Comparison of ENCODE assay signal across 2 cellular contexts in genomic region chrX:133527415-133527814, GRCh38.
TF ChIP-seq lines count a peak whose summit lies in the region.

No MANE protein-coding gene starts in this region.

TF ChIP-seq in HepG2, 621 proteins besides CTCF, POLR2A, EP300 and RAD21:
- TF ChIP-seq POLR2AphosphoS2 (IDR thresholded peaks at IDR 0.05; ENCODE audit: low read depth, low read length), result peak; percentile 59; the same call in 1 of the 2 replicates
- TF ChIP-seq, protein P1, sequence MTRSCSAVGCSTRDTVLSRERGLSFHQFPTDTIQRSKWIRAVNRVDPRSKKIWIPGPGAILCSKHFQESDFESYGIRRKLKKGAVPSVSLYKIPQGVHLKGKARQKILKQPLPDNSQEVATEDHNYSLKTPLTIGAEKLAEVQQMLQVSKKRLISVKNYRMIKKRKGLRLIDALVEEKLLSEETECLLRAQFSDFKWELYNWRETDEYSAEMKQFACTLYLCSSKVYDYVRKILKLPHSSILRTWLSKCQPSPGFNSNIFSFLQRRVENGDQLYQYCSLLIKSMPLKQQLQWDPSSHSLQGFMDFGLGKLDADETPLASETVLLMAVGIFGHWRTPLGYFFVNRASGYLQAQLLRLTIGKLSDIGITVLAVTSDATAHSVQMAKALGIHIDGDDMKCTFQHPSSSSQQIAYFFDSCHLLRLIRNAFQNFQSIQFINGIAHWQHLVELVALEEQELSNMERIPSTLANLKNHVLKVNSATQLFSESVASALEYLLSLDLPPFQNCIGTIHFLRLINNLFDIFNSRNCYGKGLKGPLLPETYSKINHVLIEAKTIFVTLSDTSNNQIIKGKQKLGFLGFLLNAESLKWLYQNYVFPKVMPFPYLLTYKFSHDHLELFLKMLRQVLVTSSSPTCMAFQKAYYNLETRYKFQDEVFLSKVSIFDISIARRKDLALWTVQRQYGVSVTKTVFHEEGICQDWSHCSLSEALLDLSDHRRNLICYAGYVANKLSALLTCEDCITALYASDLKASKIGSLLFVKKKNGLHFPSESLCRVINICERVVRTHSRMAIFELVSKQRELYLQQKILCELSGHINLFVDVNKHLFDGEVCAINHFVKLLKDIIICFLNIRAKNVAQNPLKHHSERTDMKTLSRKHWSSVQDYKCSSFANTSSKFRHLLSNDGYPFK (CRISPR knock-in tag; IDR thresholded peaks at IDR 0.05; ENCODE audit: borderline replicate concordance), result no peak

TF ChIP-seq in H1, 55 proteins besides CTCF, POLR2A, EP300 and RAD21:
- no peak for TF ChIP-seq MAFK (IDR thresholded peaks at IDR 0.05; ENCODE audit: low read depth, low read length)
- no peak for TF ChIP-seq EZH2 (IDR thresholded peaks at IDR 0.05; ENCODE audit: low read depth, low read length, severe bottlenecking)
- no peak for TF ChIP-seq ZNF274 (IDR thresholded peaks at IDR 0.05; ENCODE audit: borderline replicate concordance, extremely low read depth, low read length)
- no peak for TF ChIP-seq SP1 (IDR thresholded peaks at IDR 0.05; ENCODE audit: low read depth, low read length)
- no peak for TF ChIP-seq RXRA (IDR thresholded peaks at IDR 0.05; ENCODE audit: insufficient read depth, low read depth, low read length)
- TF ChIP-seq TCF12 (IDR thresholded peaks at IDR 0.05; ENCODE audit: low read depth, low read length), result no peak
- TF ChIP-seq SIX5 (IDR thresholded peaks at IDR 0.05; ENCODE audit: low read depth, low read length), result no peak
- no peak for TF ChIP-seq FOSL1 (IDR thresholded peaks at IDR 0.05; ENCODE audit: insufficient read depth, low read depth, low read length)
- TF ChIP-seq NRF1 (IDR thresholded peaks at IDR 0.05; ENCODE audit: low read depth, low read length), result no peak
- no peak for TF ChIP-seq HDAC2 (IDR thresholded peaks at IDR 0.05; ENCODE audit: borderline replicate concordance in 1 of 2, low read depth in 2 of 2, low read length in 2 of 2)
- no peak for TF ChIP-seq SIN3A (conservative IDR thresholded peaks at IDR 0.05 in 1 of 2, IDR thresholded peaks at IDR 0.05 in 1 of 2; ENCODE audit: low read depth in 1 of 2, low read length in 2 of 2)
- no peak for TF ChIP-seq HDAC6 (IDR thresholded peaks at IDR 0.05; ENCODE audit: low read depth, low read length)
- no peak for TF ChIP-seq SIRT6 (IDR thresholded peaks at IDR 0.05; ENCODE audit: low read length)
- no peak for TF ChIP-seq POU5F1 (IDR thresholded peaks at IDR 0.05; ENCODE audit: low read depth, low read length)
TF ChIP-seq in H1: peak in this region for 0.
